2 cellular contexts compared by ENCODE assay signal in genomic region chr12:52594237-52594636, GRCh38. TPM values are rescaled to one million over a fixed set of nuclear protein-coding genes. Genes with fewer than 3 reads are reported as not detected.
"Had no signal": no experiment of that assay in that cellular context is flagged by ENCODE, and none has a peak within 500 bp of the region (broad histone marks: within the 10 kb centered on the region; RNA-seq: fewer than 3 reads in every experiment).

No MANE protein-coding gene starts in this region.

RNA-seq across cellular contexts. Expression of gene KRT72, which starts 7.0 kb away (rescaled TPM):
- total RNA-seq: G401, GM12878 had no signal
- polyA plus RNA-seq: GM12878 had no signal

RNA-seq across cellular contexts. Expression of gene KRT74, which starts 20.6 kb away (rescaled TPM):
- total RNA-seq: G401, GM12878 had no signal
- polyA plus RNA-seq: GM12878 had no signal

RNA-seq across cellular contexts. Expression of gene KRT73, which starts 24.1 kb away (rescaled TPM):
- total RNA-seq: G401, GM12878 had no signal
- polyA plus RNA-seq: GM12878 had no signal

RNA-seq across cellular contexts. Expression of gene KRT71, which starts 41.3 kb away (rescaled TPM):
- total RNA-seq: G401, GM12878 had no signal
- polyA plus RNA-seq: GM12878 had no signal

RNA-seq across cellular contexts. Expression of gene KRT2, which starts 57.8 kb away (rescaled TPM):
- total RNA-seq: G401 had no signal
